ENCODE assay signal across 19 cellular contexts in genomic region chr11:27205269-27205668, GRCh38.
DNase-seq lines count a peak whose midpoint lies in the region; TF ChIP-seq lines count a peak whose summit lies in the region.
"Had no signal": no experiment of that assay in that cellular context is flagged by ENCODE, and none has a peak within 500 bp of the region (broad histone marks: within the 10 kb centered on the region; RNA-seq: fewer than 3 reads in every experiment).

No MANE protein-coding gene starts in this region.

- 0 out of 2 replicates have a peak, but pooled peaks cover 2% of the 10 kb centered on the region for H3K9me3 ChIP-seq in SJCRH30 (replicated peaks)
- H3K9me3 ChIP-seq in muscle layer of colon (ENCODE audit: low read length) = no peaks in the 10 kb centered on the region
- H3K9me3 ChIP-seq in vagina = no peaks in the 10 kb centered on the region
- no peaks in the 10 kb centered on the region for H3K9me3 ChIP-seq in HAP-1
- H3K9me3 ChIP-seq: BLaER1 treated with 17β-estradiol and CSF1 and Interleukin-3, amounts not matched to agents 10 nM and 100 nM; lower lobe of right lung; spleen had no signal

- H3K4me3 Mint-ChIP-seq in activated CD4-positive, alpha-beta T cell treated with anti-CD3 and anti-CD28 coated beads, Interleukin-2, amount 10 ng/mL, durations not matched to agents 24 days and 14 days = no peak overlapping the region
- H3K4me3 Mint-ChIP-seq: activated naive CD8-positive, alpha-beta T cell treated with anti-CD3 and anti-CD28 coated beads, Interleukin-2, amount 10 ng/mL, durations not matched to agents 7 days and 5 days; central memory CD8-positive, alpha-beta T cell; stimulated activated memory B cell treated with anti-CD40 and anti-IgM and Interleukin-4, amounts not matched to agents 10 μg/mL and 1 μg/mL and 100 μg/mL, for 72 hours had no signal

- H3K4me1 Mint-ChIP-seq in activated CD4-positive, alpha-beta T cell treated with anti-CD3 and anti-CD28 coated beads, Interleukin-2, amount 10 ng/mL, durations not matched to agents 24 days and 14 days = no peaks in the 10 kb centered on the region
- H3K4me1 Mint-ChIP-seq: central memory CD8-positive, alpha-beta T cell had no signal

- H3K27me3 ChIP-seq in SJCRH30 (no peaks in the 10 kb centered on the region), muscle layer of colon (ENCODE audit: control insufficient read depth in 1 of 2, insufficient read depth in 2 of 2, low read length in 2 of 2) (no peaks in the 10 kb centered on the region), vagina (no peaks in the 10 kb centered on the region), HAP-1 (ENCODE audit: low read depth) (no peaks in the 10 kb centered on the region)
- H3K27me3 ChIP-seq: BLaER1 treated with 17β-estradiol and CSF1 and Interleukin-3, amounts not matched to agents 10 nM and 100 nM; dorsolateral prefrontal cortex; spleen had no signal

- peaks cover 5% of the 10 kb centered on the region for H3K9me3 Mint-ChIP-seq in activated CD4-positive, alpha-beta T cell treated with anti-CD3 and anti-CD28 coated beads, Interleukin-2, amount 10 ng/mL, durations not matched to agents 24 days and 14 days
- H3K9me3 Mint-ChIP-seq: activated naive CD8-positive, alpha-beta T cell treated with anti-CD3 and anti-CD28 coated beads, Interleukin-2, amount 10 ng/mL, durations not matched to agents 7 days and 5 days; central memory CD8-positive, alpha-beta T cell; stimulated activated memory B cell treated with anti-CD40 and anti-IgM and Interleukin-4, amounts not matched to agents 10 μg/mL and 1 μg/mL and 100 μg/mL, for 72 hours had no signal

- no peak overlapping the region for H3K9ac ChIP-seq in muscle layer of colon (ENCODE audit: low read length)
- H3K9ac ChIP-seq: BLaER1 treated with 17β-estradiol and CSF1 and Interleukin-3, amounts not matched to agents 10 nM and 100 nM had no signal

- TF ChIP-seq CTCF in vagina (IDR thresholded peaks at IDR 0.05) = no peak

- peaks cover 1% of the 10 kb centered on the region for H3K27me3 Mint-ChIP-seq in activated CD4-positive, alpha-beta T cell treated with anti-CD3 and anti-CD28 coated beads, Interleukin-2, amount 10 ng/mL, durations not matched to agents 24 days and 14 days
- H3K27me3 Mint-ChIP-seq: activated naive CD8-positive, alpha-beta T cell treated with anti-CD3 and anti-CD28 coated beads, Interleukin-2, amount 10 ng/mL, durations not matched to agents 7 days and 5 days; stimulated activated memory B cell treated with anti-CD40 and anti-IgM and Interleukin-4, amounts not matched to agents 10 μg/mL and 1 μg/mL and 100 μg/mL, for 72 hours had no signal

- peaks cover 92% of the 10 kb centered on the region for H3K4me1 ChIP-seq in SJCRH30
- peaks cover 60% of the 10 kb centered on the region for H3K4me1 ChIP-seq in muscle layer of colon (ENCODE audit: insufficient read depth, low read length)
- peaks cover 51% of the 10 kb centered on the region for H3K4me1 ChIP-seq in vagina
- H3K4me1 ChIP-seq in HAP-1 = peaks cover 52% of the 10 kb centered on the region

- TF ChIP-seq POLR2A in vagina (IDR thresholded peaks at IDR 0.05) = no peak

- in situ Hi-C loops in HAP-1 (cut with MboI; ENCODE audit: low sequenced_read_pairs) = no loop called here

- H3K27ac ChIP-seq in SJCRH30 (peak overlapping the region; percentile 84; the same call in 1 of the 2 replicates), muscle layer of colon (ENCODE audit: low read depth, low read length) (peak overlapping the region; percentile 25), vagina (peak overlapping the region; percentile 0)
- H3K27ac ChIP-seq: BLaER1 treated with 17β-estradiol and CSF1 and Interleukin-3, amounts not matched to agents 10 nM and 100 nM; dorsolateral prefrontal cortex; lower lobe of right lung had no signal

- intact Hi-C loops in activated CD4-positive, alpha-beta T cell treated with anti-CD3 and anti-CD28 coated beads, Interleukin-2, amount 10 ng/mL, durations not matched to agents 24 days and 14 days (cut with micrococcal nuclease) = no loop called here
- intact Hi-C loops in vagina (cut with DNase I) = no loop called here

- DNase-seq in activated CD4-positive, alpha-beta T cell treated with anti-CD3 and anti-CD28 coated beads, Interleukin-2, amount 10 ng/mL, durations not matched to agents 24 days and 14 days = peak; percentile 7
- no peak for DNase-seq in activated CD4-positive, alpha-beta T cell treated with anti-CD3 and anti-CD28 coated beads, Interleukin-2, amount 50 U/mL, for 1 hour
- DNase-seq in SJCRH30 = no peak
- no peak for DNase-seq in vagina (ENCODE audit: extremely low spot score in 2 of 2)
- DNase-seq in HK-2 (ENCODE audit: unreplicated experiment) = no peak
- no peak for DNase-seq in DMS79 treated with DMSO at 0.1 percent for 48 hours (lab: John Stamatoyannopoulos, UW)
- no peak for DNase-seq in HAP-1 (ENCODE audit: low spot score in 2 of 2)
- DNase-seq: activated CD8-positive, alpha-beta memory T cell treated with anti-CD3 and anti-CD28 coated beads, Interleukin-2, amount 50 U/mL, for 4 hours; activated naive CD8-positive, alpha-beta T cell treated with anti-CD3 and anti-CD28 coated beads, Interleukin-2, amount 10 ng/mL, durations not matched to agents 7 days and 5 days; dorsolateral prefrontal cortex; KG1; kidney; lower lobe of right lung; NCI-H146; spleen had no signal

- H3K27ac Mint-ChIP-seq in activated CD4-positive, alpha-beta T cell treated with anti-CD3 and anti-CD28 coated beads, Interleukin-2, amount 10 ng/mL, durations not matched to agents 24 days and 14 days = no peak overlapping the region
- H3K27ac Mint-ChIP-seq: activated naive CD8-positive, alpha-beta T cell treated with anti-CD3 and anti-CD28 coated beads, Interleukin-2, amount 10 ng/mL, durations not matched to agents 7 days and 5 days; stimulated activated memory B cell treated with anti-CD40 and anti-IgM and Interleukin-4, amounts not matched to agents 10 μg/mL and 1 μg/mL and 100 μg/mL, for 72 hours had no signal

- H3K36me3 ChIP-seq in SJCRH30 (no peaks in the 10 kb centered on the region), muscle layer of colon (ENCODE audit: insufficient read depth, low read length) (no peaks in the 10 kb centered on the region), vagina (no peaks in the 10 kb centered on the region), HAP-1 (replicated peaks) (no peaks in the 10 kb centered on the region)
- H3K36me3 ChIP-seq: BLaER1 treated with 17β-estradiol and CSF1 and Interleukin-3, amounts not matched to agents 10 nM and 100 nM; lower lobe of right lung; spleen had no signal

- H3K4me3 ChIP-seq in SJCRH30 (no peak overlapping the region), muscle layer of colon (ENCODE audit: low read depth in 1 of 2, low read length in 2 of 2) (no peak overlapping the region), vagina (no peak overlapping the region), HAP-1 (no peak overlapping the region)
- H3K4me3 ChIP-seq: BLaER1 treated with 17β-estradiol and CSF1 and Interleukin-3, amounts not matched to agents 10 nM and 100 nM; dorsolateral prefrontal cortex; lower lobe of right lung; spleen had no signal

- H3K36me3 Mint-ChIP-seq in activated CD4-positive, alpha-beta T cell treated with anti-CD3 and anti-CD28 coated beads, Interleukin-2, amount 10 ng/mL, durations not matched to agents 24 days and 14 days (ENCODE audit: low read depth) = no peaks in the 10 kb centered on the region
- H3K36me3 Mint-ChIP-seq: activated naive CD8-positive, alpha-beta T cell treated with anti-CD3 and anti-CD28 coated beads, Interleukin-2, amount 10 ng/mL, durations not matched to agents 7 days and 5 days; stimulated activated memory B cell treated with anti-CD40 and anti-IgM and Interleukin-4, amounts not matched to agents 10 μg/mL and 1 μg/mL and 100 μg/mL, for 72 hours had no signal

Comparison
In these comparisons a context has a peak if more than half of its experiments do, and no peak if none do; other contexts are left out.
1. H3K27ac ChIP-seq: peak in every context shown above with its lines; median percentile 84 in SJCRH30; 25 in muscle layer of colon; 0 in vagina.